Comparison of ENCODE assay signal across 27 cellular contexts in genomic region chr3:16692486-16693378, GRCh38.
DNase-seq lines count a peak whose midpoint lies in the region; ATAC-seq, FAIRE-seq and TF ChIP-seq lines count a peak whose summit lies in the region.
"Had no signal": no experiment of that assay in that cellular context is flagged by ENCODE, and none has a peak within 500 bp of the region (broad histone marks: within the 10 kb centered on the region; RNA-seq: fewer than 3 reads in every experiment).

No MANE protein-coding gene starts in this region.

- no peak overlapping the region for H3K4me3 ChIP-seq in astrocyte (ENCODE audit: insufficient read depth, low read depth, low read length)
- no peak overlapping the region for H3K4me3 ChIP-seq in osteoblast (ENCODE audit: insufficient read depth, low read length)
- H3K4me3 ChIP-seq: K562, PC-9, SK-N-MC had no signal

- H3K4me1 ChIP-seq in astrocyte (ENCODE audit: insufficient read depth, low read length) (no peaks in the 10 kb centered on the region), osteoblast (ENCODE audit: insufficient read depth, low read length) (no peaks in the 10 kb centered on the region)

- no peaks in the 10 kb centered on the region for H3K27me3 Mint-ChIP-seq in activated naive CD4-positive, alpha-beta T cell treated with anti-CD3 and anti-CD28 coated beads, Interleukin-2, amount 50 U/mL, for 24 hours
- H3K27me3 Mint-ChIP-seq in astrocyte (ENCODE audit: low read depth, unreplicated experiment), result no peaks in the 10 kb centered on the region

- no peak overlapping the region for H3K27ac ChIP-seq in astrocyte (ENCODE audit: low read depth, low read length)
- H3K27ac ChIP-seq in osteoblast (ENCODE audit: low read depth, low read length), result no peak overlapping the region
- H3K27ac ChIP-seq: C4-2B, PC-9, RWPE1, SK-N-MC had no signal

- peak overlapping the region; percentile 17 for H3K27ac Mint-ChIP-seq in activated naive CD4-positive, alpha-beta T cell treated with anti-CD3 and anti-CD28 coated beads, Interleukin-2, amount 50 U/mL, for 24 hours
- no peak overlapping the region for H3K27ac Mint-ChIP-seq in astrocyte (ENCODE audit: unreplicated experiment)
- H3K27ac Mint-ChIP-seq: T-cell had no signal

- H3K79me2 ChIP-seq in astrocyte (ENCODE audit: insufficient read depth, low read length), result no peaks in the 10 kb centered on the region
- H3K79me2 ChIP-seq in osteoblast (ENCODE audit: insufficient read depth, low read length), result no peaks in the 10 kb centered on the region

- H2AFZ ChIP-seq in astrocyte (ENCODE audit: low read depth, low read length) (no peak overlapping the region), osteoblast (ENCODE audit: low read length) (no peak overlapping the region)
- H2AFZ ChIP-seq: PC-9 had no signal

- no peaks in the 10 kb centered on the region for H3K9me3 Mint-ChIP-seq in activated naive CD4-positive, alpha-beta T cell treated with anti-CD3 and anti-CD28 coated beads, Interleukin-2, amount 50 U/mL, for 24 hours
- no peaks in the 10 kb centered on the region for H3K9me3 Mint-ChIP-seq in astrocyte (ENCODE audit: unreplicated experiment)
- H3K9me3 Mint-ChIP-seq: CD8-positive, alpha-beta memory T cell; T-cell had no signal

- peaks cover 1% of the 10 kb centered on the region for H3K36me3 Mint-ChIP-seq in activated naive CD4-positive, alpha-beta T cell treated with anti-CD3 and anti-CD28 coated beads, Interleukin-2, amount 50 U/mL, for 24 hours
- H3K36me3 Mint-ChIP-seq in astrocyte (ENCODE audit: low read depth, unreplicated experiment), result no peaks in the 10 kb centered on the region
- H3K36me3 Mint-ChIP-seq: T-cell had no signal

- H3K4me2 ChIP-seq in astrocyte (ENCODE audit: low read length), result no peak overlapping the region
- H3K4me2 ChIP-seq in osteoblast (ENCODE audit: insufficient read depth, low read length), result no peak overlapping the region
- H3K4me2 ChIP-seq: PC-9 had no signal

- no peak overlapping the region for H3K4me3 Mint-ChIP-seq in activated naive CD4-positive, alpha-beta T cell treated with anti-CD3 and anti-CD28 coated beads, Interleukin-2, amount 50 U/mL, for 24 hours
- no peak overlapping the region for H3K4me3 Mint-ChIP-seq in astrocyte (ENCODE audit: unreplicated experiment)
- H3K4me3 Mint-ChIP-seq: CD8-positive, alpha-beta memory T cell; T-cell had no signal

- no peaks in the 10 kb centered on the region for H3K4me1 Mint-ChIP-seq in activated naive CD4-positive, alpha-beta T cell treated with anti-CD3 and anti-CD28 coated beads, Interleukin-2, amount 50 U/mL, for 24 hours
- H3K4me1 Mint-ChIP-seq in astrocyte (ENCODE audit: low read depth, unreplicated experiment), result no peaks in the 10 kb centered on the region
- H3K4me1 Mint-ChIP-seq: CD8-positive, alpha-beta memory T cell; T-cell had no signal

- H3K36me3 ChIP-seq in astrocyte (ENCODE audit: insufficient read depth, low read length) (no peaks in the 10 kb centered on the region), osteoblast (ENCODE audit: insufficient read depth, low read length) (no peaks in the 10 kb centered on the region)

- H3K9ac ChIP-seq in astrocyte (ENCODE audit: low read length), result no peak overlapping the region

- DNase-seq in activated naive CD4-positive, alpha-beta T cell treated with anti-CD3 and anti-CD28 coated beads, Interleukin-2, amount 50 U/mL, for 16 hours, result no peak
- DNase-seq in astrocyte (ENCODE audit: low read depth) (peak; percentile 8), glomerular visceral epithelial cell (ENCODE audit: extremely low spot score) (peak; percentile 77), osteoblast (ENCODE audit: insufficient read length, low spot score, missing footprints) (no peak)
- no peak for DNase-seq in activated CD8-positive, alpha-beta memory T cell treated with anti-CD3 and anti-CD28 coated beads for 24 hours
- DNase-seq: 8988T; AML-193; CD8-positive, alpha-beta memory T cell; GOT3; MM.1S; NCI-H1048; NCI-H1417 treated with DMSO at 0.1 percent for 48 hours; NCI-H187; NCI-H446; NCI-H526; PC-9; SHP77 treated with DMSO at 0.1 percent for 48 hours; T-cell had no signal

- H3K9me3 ChIP-seq in astrocyte (ENCODE audit: insufficient read depth, low read depth, low read length) (no peaks in the 10 kb centered on the region), osteoblast (ENCODE audit: low read depth, low read length) (no peaks in the 10 kb centered on the region)

- no peak for FAIRE-seq in astrocyte (lab: Jason Lieb, UNC)
- FAIRE-seq: G401.6, HepG2, K562 had no signal

- H3K27me3 ChIP-seq in astrocyte (ENCODE audit: insufficient read depth, low read length) (no peaks in the 10 kb centered on the region), osteoblast (ENCODE audit: insufficient read depth, low read length) (no peaks in the 10 kb centered on the region)

- no peaks in the 10 kb centered on the region for H4K20me1 ChIP-seq in astrocyte (ENCODE audit: insufficient read depth, low read length)
- H4K20me1 ChIP-seq in osteoblast (ENCODE audit: insufficient read depth, low read length), result no peaks in the 10 kb centered on the region

- no peak for ATAC-seq in GM21619 (IDR thresholded peaks at IDR 0.05; ENCODE audit: unreplicated experiment)
- ATAC-seq: HCT116, HepG2, K562, T-cell had no signal

- TF ChIP-seq CTCF in astrocyte (IDR thresholded peaks at IDR 0.05; ENCODE audit: insufficient read depth, low read depth, low read length) (no peak), osteoblast (IDR thresholded peaks at IDR 0.05; ENCODE audit: extremely low read depth, low read depth, low read length) (no peak)

Comparison
In these comparisons a context has a peak if more than half of its experiments do, and no peak if none do; other contexts are left out.
1. DNase-seq: peak in astrocyte (single experiment) and glomerular visceral epithelial cell (single experiment); none in activated naive CD4-positive, alpha-beta T cell treated with anti-CD3 and anti-CD28 coated beads, Interleukin-2, amount 50 U/mL, for 16 hours (single experiment), osteoblast (single experiment) and activated CD8-positive, alpha-beta memory T cell treated with anti-CD3 and anti-CD28 coated beads for 24 hours (single experiment).